8 cellular contexts compared by ENCODE assay signal in genomic region chr20:59030911-59031310, GRCh38. TPM values are rescaled to one million over a fixed set of nuclear protein-coding genes. Genes with fewer than 3 reads are reported as not detected.
DNase-seq lines count a peak whose midpoint lies in the region; ATAC-seq and TF ChIP-seq lines count a peak whose summit lies in the region.

No MANE protein-coding gene starts in this region.

- H3K27me3 ChIP-seq in SJCRH30 (no peaks in the 10 kb centered on the region), prostate gland (replicated peaks; ENCODE audit: insufficient read depth) (no peaks in the 10 kb centered on the region)

- WGBS in prostate gland = 63% methylated on average over 2 of the region's 2 CpGs

- no peak for DNase-seq in GM12865 (ENCODE audit: low read depth)
- no peak for DNase-seq in SJCRH30
- no peak for DNase-seq in fibroblast of mammary gland (ENCODE audit: low read depth)
- no peak for DNase-seq in skeletal muscle cell (ENCODE audit: low read depth)
- no peak for DNase-seq in NCI-H2227 (lab: John Stamatoyannopoulos, UW; ENCODE audit: unreplicated experiment)
- no peak for DNase-seq in DMS 273 treated with DMSO at 0.1 percent for 48 hours (lab: John Stamatoyannopoulos, UW)
- no peak for DNase-seq in prostate gland (ENCODE audit: low spot score)

- TF ChIP-seq POLR2A in prostate gland (IDR thresholded peaks at IDR 0.05) = no peak

- H3K4me3 ChIP-seq in GM12865 (ENCODE audit: low read depth, low read length) = peak overlapping the region; percentile 85
- H3K4me3 ChIP-seq in SJCRH30 = peak overlapping the region; percentile 93
- H3K4me3 ChIP-seq in fibroblast of mammary gland (ENCODE audit: control insufficient read depth, low read depth, low read length) = peak overlapping the region; percentile 68
- H3K4me3 ChIP-seq in skeletal muscle cell (ENCODE audit: low read depth, low read length) = peak overlapping the region; percentile 89
- H3K4me3 ChIP-seq in prostate gland = peak overlapping the region in 1 of 2 donors; percentile 66

- intact Hi-C loops in prostate gland (cut with DNase I) = loop anchor here (5.0 kb wide), 3 partner anchors 49 to 139 kb away; partner anchors contain the start of gene NELFCD

- H3K4me1 ChIP-seq in SJCRH30 (peaks cover 43% of the 10 kb centered on the region), prostate gland (replicated peaks) (peaks cover 7% of the 10 kb centered on the region)

- H3K9me3 ChIP-seq in SJCRH30 (replicated peaks) (no peaks in the 10 kb centered on the region), prostate gland (no peaks in the 10 kb centered on the region)

- H3K36me3 ChIP-seq in SJCRH30 = peaks cover 76% of the 10 kb centered on the region
- H3K36me3 ChIP-seq in prostate gland = no peaks in the 10 kb centered on the region

- ATAC-seq in GM21381 (IDR thresholded peaks at IDR 0.05; ENCODE audit: unreplicated experiment) = no peak

- TF ChIP-seq CTCF in GM12865 (IDR thresholded peaks at IDR 0.05; ENCODE audit: insufficient read depth, low read depth, low read length, missing control alignments) (no peak), fibroblast of mammary gland (conservative IDR thresholded peaks at IDR 0.05; ENCODE audit: control insufficient read depth, insufficient read depth, low read depth, low read length) (no peak), prostate gland (IDR thresholded peaks at IDR 0.05) (no peak)

- H3K27ac ChIP-seq in SJCRH30 (no peak overlapping the region), prostate gland (no peak overlapping the region)

RNA-seq across cellular contexts. Expression of gene ATP5F1E, which starts 1.2 kb away (rescaled TPM):
- total RNA-seq in SJCRH30 (2014; rRNA removed; shearing (Covaris generic)) = 124 and 133 TPM in 2 replicates
- total RNA-seq in prostate gland = 10 to 100 TPM; 23.5 to 24.4 TPM

RNA-seq across cellular contexts. Expression of gene PRELID3B, which starts 11.7 kb away (rescaled TPM):
- total RNA-seq in SJCRH30 (2014; rRNA removed; shearing (Covaris generic)) = 298 and 331 TPM in 2 replicates
- 10 to 100 TPM; 28.9 to 35.6 TPM for total RNA-seq in prostate gland

RNA-seq across cellular contexts. Expression of gene TUBB1, which starts 11.7 kb away (rescaled TPM):
- total RNA-seq in SJCRH30 (2014; rRNA removed; shearing (Covaris generic)) = 0.03 TPM in 1 of 2 replicates, not detected in the other
- total RNA-seq in prostate gland = not detected

RNA-seq across cellular contexts. Expression of gene CTSZ, which starts 23.9 kb away (rescaled TPM):
- not detected in 2 replicates for total RNA-seq in SJCRH30 (2014; rRNA removed; shearing (Covaris generic))
- total RNA-seq in prostate gland = 100 to 1,000 TPM in 1 of 2 donors, 10 to 100 TPM in 1; 93.6 to 130 TPM

RNA-seq across cellular contexts. Expression of gene NELFCD, which starts 49.9 kb away (rescaled TPM):
- total RNA-seq in SJCRH30 (2014; rRNA removed; shearing (Covaris generic)) = 239 and 255 TPM in 2 replicates
- 10 to 100 TPM; 55.0 to 85.2 TPM for total RNA-seq in prostate gland
